ENCODE assay signal across 8 cellular contexts in the genomic region with DNA sequence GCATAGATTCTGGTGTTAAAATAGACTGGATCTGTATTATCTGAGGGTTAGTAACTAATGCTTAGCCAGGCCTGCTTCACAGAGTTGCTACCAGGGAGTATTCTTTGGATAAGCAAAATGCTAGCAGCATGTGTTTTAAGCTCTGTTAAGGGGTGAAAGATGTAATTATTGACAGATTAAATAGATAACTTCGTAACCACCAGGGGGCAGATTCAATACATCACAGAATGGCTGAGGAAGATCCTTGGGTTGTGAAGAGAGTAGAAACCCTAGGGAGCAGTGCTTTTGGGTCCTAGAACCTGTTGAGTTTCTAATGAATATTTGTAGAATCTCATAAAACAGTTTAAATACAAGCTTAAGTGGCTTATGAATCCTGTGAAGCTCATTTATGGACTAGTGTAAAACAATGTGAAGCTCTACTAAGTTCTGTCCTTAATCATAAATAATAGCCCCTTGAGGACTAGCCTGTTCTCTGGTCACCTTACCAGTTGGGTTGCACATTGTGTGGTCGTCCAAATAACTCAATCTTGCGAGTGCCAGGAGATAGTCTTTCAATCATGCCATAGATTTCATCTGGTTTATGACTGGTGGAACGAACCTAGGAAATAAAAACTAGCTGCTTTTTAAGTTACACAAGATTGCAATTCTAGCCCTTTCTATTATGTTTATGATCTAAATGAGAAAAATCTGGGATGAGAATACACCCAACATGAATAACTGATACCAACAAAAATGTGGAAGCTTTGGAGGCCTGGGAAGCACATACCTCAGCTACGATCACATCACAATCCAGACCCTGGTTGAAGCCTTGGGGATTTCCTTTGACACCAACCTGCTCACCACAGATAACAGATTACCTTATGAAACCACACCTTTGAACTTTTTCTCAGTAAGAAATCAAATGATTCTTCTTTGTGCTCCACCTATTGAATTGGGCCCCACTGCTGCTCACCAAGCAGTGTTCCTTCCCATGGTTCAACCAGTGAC. TPM values are rescaled to one million over a fixed set of nuclear protein-coding genes. Genes with fewer than 3 reads are reported as not detected.
DNase-seq lines count a peak whose midpoint lies in the region; ATAC-seq and TF ChIP-seq lines count a peak whose summit lies in the region.

No MANE protein-coding gene starts in this region.

- no peak overlapping the region for H3K9ac ChIP-seq in DND-41 (ENCODE audit: low read depth, low read length)

- H3K4me3 ChIP-seq in DND-41 (ENCODE audit: low read depth in 1 of 2, low read length in 2 of 2) (no peak overlapping the region), HAP-1 (no peak overlapping the region), gastroesophageal sphincter (no peak overlapping the region)

- peaks cover 79% of the 10 kb centered on the region for H3K36me3 Mint-ChIP-seq in activated CD8-positive, alpha-beta T cell treated with anti-CD3 and anti-CD28 coated beads, Interleukin-2, amount 10 ng/mL, durations not matched to agents 7 days and 5 days (ENCODE audit: low read depth)

- H3K27ac ChIP-seq in DND-41 (ENCODE audit: low read length), result no peak overlapping the region
- H3K27ac ChIP-seq in gastroesophageal sphincter, result peak overlapping the region in 1 of 4 donors; percentile 26

- H3K27ac Mint-ChIP-seq in activated CD8-positive, alpha-beta T cell treated with anti-CD3 and anti-CD28 coated beads, Interleukin-2, amount 10 ng/mL, durations not matched to agents 7 days and 5 days, result peak overlapping the region; percentile 40

- peaks cover 7% of the 10 kb centered on the region; the same call in 1 of the 2 replicates for H3K79me2 ChIP-seq in DND-41 (ENCODE audit: insufficient read depth, low read length)

- H3K36me3 ChIP-seq in DND-41 (ENCODE audit: insufficient read depth, low read length), result peaks cover 93% of the 10 kb centered on the region
- H3K36me3 ChIP-seq in HAP-1 (replicated peaks), result peaks cover 89% of the 10 kb centered on the region
- H3K36me3 ChIP-seq in gastroesophageal sphincter, result peaks cover 0 to 98% of the 10 kb centered on the region in 2 donors

- peak; percentile 77 for ATAC-seq in DND-41 (ENCODE audit: insufficient read depth, low read depth)
- ATAC-seq in activated CD8-positive, alpha-beta T cell treated with anti-CD3 and anti-CD28 coated beads, Interleukin-2, amount 10 ng/mL, durations not matched to agents 7 days and 5 days, result peak; percentile 59
- ATAC-seq in gastroesophageal sphincter, result no peak
- no peak for ATAC-seq in HG03280 (IDR thresholded peaks at IDR 0.05; ENCODE audit: unreplicated experiment)

- no peaks in the 10 kb centered on the region for H3K27me3 Mint-ChIP-seq in activated CD8-positive, alpha-beta T cell treated with anti-CD3 and anti-CD28 coated beads, Interleukin-2, amount 10 ng/mL, durations not matched to agents 7 days and 5 days (ENCODE audit: low read depth)

- H3K27me3 ChIP-seq in DND-41 (ENCODE audit: insufficient read depth, low read length, poor library complexity) (no peaks in the 10 kb centered on the region), HAP-1 (ENCODE audit: low read depth) (no peaks in the 10 kb centered on the region), gastroesophageal sphincter (no peaks in the 10 kb centered on the region)

- no peak overlapping the region for H3K4me3 Mint-ChIP-seq in activated CD8-positive, alpha-beta T cell treated with anti-CD3 and anti-CD28 coated beads, Interleukin-2, amount 10 ng/mL, durations not matched to agents 7 days and 5 days

- DNase-seq in DND-41, result peak; percentile 31
- DNase-seq in HAP-1 (ENCODE audit: low spot score in 2 of 2), result peak; percentile 58 to 81
- DNase-seq in NCI-H2196 (lab: John Stamatoyannopoulos, UW; ENCODE audit: unreplicated experiment), result peak; percentile 60
- peak; percentile 53 for DNase-seq in activated CD8-positive, alpha-beta T cell treated with anti-CD3 and anti-CD28 coated beads, Interleukin-2, amount 10 ng/mL, durations not matched to agents 7 days and 5 days
- peak; percentile 41 for DNase-seq in retina
- DNase-seq in activated effector memory CD4-positive, alpha-beta T cell treated with anti-CD3 and anti-CD28 coated beads, Interleukin-2, amount 50 U/mL, for 16 hours, result no peak

- H4K20me1 ChIP-seq in DND-41 (ENCODE audit: insufficient read depth, low read length), result no peaks in the 10 kb centered on the region

- TF ChIP-seq POLR2A in gastroesophageal sphincter (IDR thresholded peaks at IDR 0.05), result no peak

- TF ChIP-seq CTCF in DND-41 (IDR thresholded peaks at IDR 0.05; ENCODE audit: borderline replicate concordance, extremely low read depth, low read length, poor library complexity, severe bottlenecking) (peak; percentile 66), gastroesophageal sphincter (IDR thresholded peaks at IDR 0.05) (peak in 3 of 4 experiments; percentile 44 to 56 (median 55))

- no peaks in the 10 kb centered on the region for H3K9me3 Mint-ChIP-seq in activated CD8-positive, alpha-beta T cell treated with anti-CD3 and anti-CD28 coated beads, Interleukin-2, amount 10 ng/mL, durations not matched to agents 7 days and 5 days (ENCODE audit: insufficient read depth)

- POLR2A ChIA-PET in activated CD8-positive, alpha-beta T cell treated with anti-CD3 and anti-CD28 coated beads, Interleukin-2, amount 10 ng/mL, durations not matched to agents 7 days and 5 days (lab: Charles Lee), result interaction anchor here (1.0 to 2.0 kb wide), 7 partner anchors 9 to 58 kb away, joined by 3 to 9 read pairs (median 7); partner anchors contain the start of genes CHD8 and METTL3

- H3K9me3 ChIP-seq in DND-41 (ENCODE audit: insufficient read depth, low read length, severe bottlenecking) (no peaks in the 10 kb centered on the region), HAP-1 (no peaks in the 10 kb centered on the region), gastroesophageal sphincter (no peaks in the 10 kb centered on the region)

- 55 to 61% methylated on average over 5 of the region's 5 CpGs for WGBS in gastroesophageal sphincter (ENCODE audit: low coverage in 1 of 2), 2 donors

- TF ChIP-seq EP300 in gastroesophageal sphincter (IDR thresholded peaks at IDR 0.05), result no peak

- peaks cover 21% of the 10 kb centered on the region for H3K4me1 Mint-ChIP-seq in activated CD8-positive, alpha-beta T cell treated with anti-CD3 and anti-CD28 coated beads, Interleukin-2, amount 10 ng/mL, durations not matched to agents 7 days and 5 days (ENCODE audit: low read depth)

- no peaks in the 10 kb centered on the region for H3K4me1 ChIP-seq in DND-41 (ENCODE audit: insufficient read depth, low read length)
- no peaks in the 10 kb centered on the region; the same call in 1 of the 2 replicates for H3K4me1 ChIP-seq in HAP-1
- H3K4me1 ChIP-seq in gastroesophageal sphincter, result no peaks in the 10 kb centered on the region

- H3K4me2 ChIP-seq in DND-41 (ENCODE audit: insufficient read depth, low read length), result no peak overlapping the region

- in situ Hi-C loops in HAP-1 (cut with MboI; ENCODE audit: low sequenced_read_pairs), result no loop called here

- CTCF ChIA-PET in activated CD8-positive, alpha-beta T cell treated with anti-CD3 and anti-CD28 coated beads, Interleukin-2, amount 10 ng/mL, durations not matched to agents 7 days and 5 days (lab: Charles Lee), result interaction anchor here (0.6 to 6.3 kb wide), 35 partner anchors 9 to 1071 kb away, joined by 3 to 104 read pairs (median 5); partner anchors contain the start of genes CHD8, METTL3, RAB2B and SALL2

- H2AFZ ChIP-seq in DND-41 (ENCODE audit: low read depth, low read length), result no peak overlapping the region

RNA-seq across cellular contexts. Expression of gene METTL3, which starts 12.3 kb away (rescaled TPM):
- total RNA-seq in activated CD8-positive, alpha-beta T cell treated with anti-CD3 and anti-CD28 coated beads, Interleukin-2, amount 10 ng/mL, durations not matched to agents 7 days and 5 days, result 10 to 100 TPM; 68.3 to 70.8 TPM
- 10 to 100 TPM; 31.9 to 73.0 (median 48.6) TPM for total RNA-seq in gastroesophageal sphincter

RNA-seq across cellular contexts. Expression of gene TOX4, which starts 21.8 kb away (rescaled TPM):
- total RNA-seq in activated CD8-positive, alpha-beta T cell treated with anti-CD3 and anti-CD28 coated beads, Interleukin-2, amount 10 ng/mL, durations not matched to agents 7 days and 5 days, result 10 to 100 TPM; 66.2 to 71.1 TPM
- total RNA-seq in gastroesophageal sphincter, result 10 to 100 TPM; 39.8 to 82.4 (median 62.3) TPM

RNA-seq across cellular contexts. Expression of gene RAB2B, which starts 22.1 kb away (rescaled TPM):
- 10 to 100 TPM; 20.7 to 22.1 TPM for total RNA-seq in activated CD8-positive, alpha-beta T cell treated with anti-CD3 and anti-CD28 coated beads, Interleukin-2, amount 10 ng/mL, durations not matched to agents 7 days and 5 days
- total RNA-seq in gastroesophageal sphincter, result 10 to 100 TPM; 28.3 to 44.8 (median 29.7) TPM

RNA-seq across cellular contexts. Expression of gene SALL2, which starts 27.3 kb away (rescaled TPM):
- total RNA-seq in activated CD8-positive, alpha-beta T cell treated with anti-CD3 and anti-CD28 coated beads, Interleukin-2, amount 10 ng/mL, durations not matched to agents 7 days and 5 days, result 1 to 10 TPM; 1.9 to 2.0 TPM
- 10 to 100 TPM; 14.7 to 23.8 (median 21.8) TPM for total RNA-seq in gastroesophageal sphincter

RNA-seq across cellular contexts. Expression of gene CHD8, which starts 42.9 kb away (rescaled TPM):
- total RNA-seq in activated CD8-positive, alpha-beta T cell treated with anti-CD3 and anti-CD28 coated beads, Interleukin-2, amount 10 ng/mL, durations not matched to agents 7 days and 5 days, result 100 to 1,000 TPM; 116 to 119 TPM
- 10 to 100 TPM; 47.4 to 59.0 (median 53.3) TPM for total RNA-seq in gastroesophageal sphincter

Comparison
In these comparisons a context has a peak if more than half of its experiments do, and no peak if none do; other contexts are left out.
1. ATAC-seq: peak in DND-41 (single experiment) and activated CD8-positive, alpha-beta T cell treated with anti-CD3 and anti-CD28 coated beads, Interleukin-2, amount 10 ng/mL, durations not matched to agents 7 days and 5 days (single experiment); none in gastroesophageal sphincter (single experiment) and HG03280 (single experiment).